Comparison of ENCODE assay signal across 8 cellular contexts in genomic region chr20:3115190-3116107, GRCh38. TPM values are rescaled to one million over a fixed set of nuclear protein-coding genes. Genes with fewer than 3 reads are reported as not detected.
DNase-seq lines count a peak whose midpoint lies in the region; ATAC-seq and TF ChIP-seq lines count a peak whose summit lies in the region.

No MANE protein-coding gene starts in this region.

- DNase-seq in DMS 273 (lab: John Stamatoyannopoulos, UW; ENCODE audit: unreplicated experiment) (peak; percentile 79), DMS 273 treated with DMSO at 0.1 percent for 48 hours (lab: John Stamatoyannopoulos, UW) (no peak), HL-60 (ENCODE audit: low read depth in 1 of 2, low spot score in 1 of 2) (no peak), PC-3 (peak; percentile 76), cerebellum (ENCODE audit: low spot score) (peak; percentile 88), left kidney (ENCODE audit: low read depth, low spot score) (peak; percentile 82), upper lobe of left lung (peak in 1 of 2 donors; percentile 34)

- ATAC-seq in PC-3 (peak; percentile 54), upper lobe of left lung (ENCODE audit: low FRiP score in 2 of 2) (peak; percentile 51 to 64), HG02885 (IDR thresholded peaks at IDR 0.05; ENCODE audit: poor library complexity, unreplicated experiment) (no peak)

- TF ChIP-seq EP300 in upper lobe of left lung (IDR thresholded peaks at IDR 0.05), result no peak

- H4K20me1 ChIP-seq in PC-3 (ENCODE audit: low read length), result no peaks in the 10 kb centered on the region

- H3K36me3 ChIP-seq in PC-3 (ENCODE audit: low read depth, low read length) (no peaks in the 10 kb centered on the region), upper lobe of left lung (peaks cover 0 to 22% (median 8%) of the 10 kb centered on the region in 4 donors)

- TF ChIP-seq CTCF in HL-60 (IDR thresholded peaks at IDR 0.05; ENCODE audit: insufficient read depth, low read length), result peak; percentile 61
- peak; percentile 69 for TF ChIP-seq CTCF in PC-3 (conservative IDR thresholded peaks at IDR 0.05; ENCODE audit: low read depth, low read length)
- peak; percentile 39 to 87 (median 52) for TF ChIP-seq CTCF in upper lobe of left lung (IDR thresholded peaks at IDR 0.05)

- no peaks in the 10 kb centered on the region for H3K4me1 ChIP-seq in PC-3 (ENCODE audit: insufficient read depth, low read length)
- peaks cover 0 to 20% (median 4%) of the 10 kb centered on the region in 4 donors for H3K4me1 ChIP-seq in upper lobe of left lung

- WGBS in upper lobe of left lung, 2 donors, result 49 to 56% methylated on average over 30 of the region's 30 CpGs

- no peak overlapping the region for H3K9ac ChIP-seq in PC-3 (ENCODE audit: low read length)

- CTCF ChIA-PET in PC-3 (lab: Charles Lee), result interaction anchor here (0.6 kb wide), 1 partner anchor 24 kb away, joined by 10 read pairs; no protein-coding TSS in a partner anchor

- BruUV-seq in PC-3 (replicated peaks; lab: Mats Ljungman, UMichigan), result no TSS peak

- H3F3A ChIP-seq in PC-3 (ENCODE audit: low read length, unreplicated experiment), result no peaks in the 10 kb centered on the region

- H3K27ac ChIP-seq in HL-60 (replicated peaks) (no peak overlapping the region), PC-3 (ENCODE audit: low read length) (no peak overlapping the region), upper lobe of left lung (no peak overlapping the region)

- no peak for TF ChIP-seq POLR2A in upper lobe of left lung (IDR thresholded peaks at IDR 0.05)

- intact Hi-C loops in PC-3 (cut with micrococcal nuclease), result loop anchor here (1.0 kb wide), 1 partner anchor 61 kb away; no protein-coding TSS in a partner anchor

- H3K9me2 ChIP-seq in PC-3 (replicated peaks; ENCODE audit: low read length), result no peaks in the 10 kb centered on the region

- H3K4me2 ChIP-seq in PC-3 (ENCODE audit: low read length), result no peak overlapping the region

- no peaks in the 10 kb centered on the region for H3K79me2 ChIP-seq in PC-3 (ENCODE audit: low read length)

- POLR2A ChIA-PET in PC-3 (lab: Charles Lee; ENCODE audit: unreplicated experiment), result no interaction called here

- H3K27me3 ChIP-seq in HL-60 (ENCODE audit: insufficient read depth, poor library complexity, severe bottlenecking), result no peaks in the 10 kb centered on the region
- no peaks in the 10 kb centered on the region for H3K27me3 ChIP-seq in PC-3 (ENCODE audit: low read length)
- H3K27me3 ChIP-seq in upper lobe of left lung, result no peaks in the 10 kb centered on the region

- H2AFZ ChIP-seq in PC-3 (ENCODE audit: low read length), result no peak overlapping the region

- H3K9me3 ChIP-seq in PC-3 (ENCODE audit: low read length), result no peaks in the 10 kb centered on the region
- H3K9me3 ChIP-seq in upper lobe of left lung, result no peaks in the 10 kb centered on the region

- H3K4me3 ChIP-seq in HL-60 (replicated peaks; ENCODE audit: insufficient read depth, low read length) (no peak overlapping the region), PC-3 (ENCODE audit: low read length) (no peak overlapping the region), upper lobe of left lung (no peak overlapping the region)

RNA-seq across cellular contexts. Expression of gene AVP, which starts 30.9 kb away (rescaled TPM):
- total RNA-seq in PC-3 (2014; rRNA removed) (not detected in 2 replicates), cerebellum (not detected), upper lobe of left lung (not detected)

RNA-seq across cellular contexts. Expression of gene OXT, which starts 44.0 kb away (rescaled TPM):
- total RNA-seq in PC-3 (2014; rRNA removed), result not detected in 2 replicates
- total RNA-seq in cerebellum, result not detected
- total RNA-seq in upper lobe of left lung, result 1 to 10 TPM in 1 of 6 donors, not detected in 5; 2.7 TPM

RNA-seq across cellular contexts. Expression of gene FASTKD5, which starts 44.2 kb away (rescaled TPM):
- total RNA-seq in PC-3 (2014; rRNA removed) (16.8 and 25.2 TPM in 2 replicates), cerebellum (16.6 TPM), upper lobe of left lung (10 to 100 TPM; 10.1 to 24.3 (median 16.5) TPM)

RNA-seq across cellular contexts. Expression of gene UBOX5, which starts 44.2 kb away (rescaled TPM):
- 4.3 and 4.5 TPM in 2 replicates for total RNA-seq in PC-3 (2014; rRNA removed)
- 3.6 TPM for total RNA-seq in cerebellum
- 10 to 100 TPM in 1 of 6 donors, 1 to 10 TPM in 5; 5.3 to 10.5 (median 7.3) TPM for total RNA-seq in upper lobe of left lung

RNA-seq across cellular contexts. Expression of gene LZTS3, which starts 57.9 kb away (rescaled TPM):
- 6.4 and 8.9 TPM in 2 replicates for total RNA-seq in PC-3 (2014; rRNA removed)
- total RNA-seq in cerebellum, result 20.1 TPM
- total RNA-seq in upper lobe of left lung, result 10 to 100 TPM; 19.1 to 52.2 (median 31.1) TPM

Comparison
In these comparisons a context has a peak if more than half of its experiments do, and no peak if none do; other contexts are left out.
1. DNase-seq: peak in DMS 273 (single experiment), PC-3 (single experiment), cerebellum (single experiment) and left kidney (single experiment); none in DMS 273 treated with DMSO at 0.1 percent for 48 hours (single experiment) and HL-60 (0 of 2).
2. Peak in every context shown above with its lines, with median percentiles within 50 percentile points of each other: CTCF ChIP-seq.